1 cellular context compared by ENCODE assay signal in the genomic region with DNA sequence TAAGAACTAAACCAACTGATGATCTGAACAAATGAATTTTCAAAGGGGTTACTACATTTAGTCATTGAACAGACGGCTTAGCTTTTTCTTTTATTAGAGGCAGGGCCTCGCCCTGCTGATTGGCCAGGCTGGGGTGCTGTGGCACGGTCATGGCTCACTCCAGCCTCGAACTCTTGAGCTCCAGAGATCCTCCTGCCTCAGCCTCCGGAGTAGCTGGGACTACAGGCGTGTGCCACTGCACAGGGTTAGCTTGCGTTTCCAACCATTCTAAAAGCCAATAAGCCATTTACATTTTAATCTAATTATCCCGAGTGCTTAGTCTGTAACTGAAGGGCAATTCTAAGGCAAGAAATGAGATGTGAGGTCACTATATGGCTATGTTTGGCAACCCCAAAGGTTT.
TF ChIP-seq lines count a peak whose summit lies in the region.

No MANE protein-coding gene starts in this region.

TF ChIP-seq in endothelial cell of umbilical vein, 7 proteins besides CTCF, POLR2A, EP300 and RAD21:
- TF ChIP-seq FOS (IDR thresholded peaks at IDR 0.05; ENCODE audit: borderline replicate concordance, insufficient read depth, low read length): no peak
- TF ChIP-seq GATA2 (IDR thresholded peaks at IDR 0.05; ENCODE audit: insufficient read depth, insufficient read length, low read depth, low read length): no peak
- no peak for TF ChIP-seq JUN (IDR thresholded peaks at IDR 0.05; ENCODE audit: borderline replicate concordance, insufficient read depth, insufficient read length, low read depth)
- TF ChIP-seq MYC (IDR thresholded peaks at IDR 0.05; ENCODE audit: low read depth, low read length): no peak
- TF ChIP-seq, protein P1, sequence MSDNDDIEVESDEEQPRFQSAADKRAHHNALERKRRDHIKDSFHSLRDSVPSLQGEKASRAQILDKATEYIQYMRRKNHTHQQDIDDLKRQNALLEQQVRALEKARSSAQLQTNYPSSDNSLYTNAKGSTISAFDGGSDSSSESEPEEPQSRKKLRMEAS (IDR thresholded peaks at IDR 0.05; ENCODE audit: insufficient read depth, insufficient read length): no peak
- no peak for TF ChIP-seq POLR2AphosphoS5 (IDR thresholded peaks at IDR 0.05; ENCODE audit: insufficient read depth, low read depth, low read length)
- no peak for TF ChIP-seq EZH2 (IDR thresholded peaks at IDR 0.05; ENCODE audit: borderline replicate concordance, low read depth, low read length, severe bottlenecking)
